Comparison of ENCODE assay signal across 24 cellular contexts in genomic region chr2:180115675-180116074, GRCh38.
"Had no signal": no experiment of that assay in that cellular context is flagged by ENCODE, and none has a peak within 500 bp of the region (broad histone marks: within the 10 kb centered on the region; RNA-seq: fewer than 3 reads in every experiment).

No MANE protein-coding gene starts in this region.

- H3K4me2 ChIP-seq: hepatocyte had no signal

- DNase-seq: activated T-cell treated with anti-CD3 and anti-CD28 coated beads, Interleukin-2, amount 50 U/mL, for 1 hour; aorta; glutamatergic neuron; immature natural killer cell; kidney glomerular epithelial cell; left lung; naive B cell; occipital lobe; small intestine; stimulated activated CD4-positive, alpha-beta T cell treated with anti-CD3 and anti-CD28 coated beads, Interleukin-2, amount 100 ng/mL, for 24 hours; stimulated activated naive CD8-positive, alpha-beta T cell treated with anti-CD3 and anti-CD28 coated beads, Interleukin-15, amount 100 ng/mL, for 72 hours; T1000; tibial artery had no signal

- FAIRE-seq: endometrium, frontal cortex, small intestine had no signal

- H3K27me3 Mint-ChIP-seq: naive B cell had no signal

- H3K79me2 ChIP-seq: hepatocyte had no signal

- H3K4me3 Mint-ChIP-seq: activated T-helper 17 cell treated with anti-CD3 and anti-CD28 coated beads, Interleukin-2, amount 50 U/mL, for 72 hours; immature natural killer cell; naive B cell; neural crest cell; stimulated activated effector memory CD8-positive, alpha-beta T cell treated with anti-CD3 and anti-CD28 coated beads, Interleukin-12 subunit alpha, Interleukin-12 subunit beta, amount 100 ng/mL, for 72 hours; stimulated activated naive CD8-positive, alpha-beta T cell treated with anti-CD3 and anti-CD28 coated beads, Interleukin-15, amount 100 ng/mL, for 72 hours; WTC11 had no signal

- H3K27me3 ChIP-seq: cardiac muscle cell, hepatocyte, left lung, tibial artery had no signal

- H3K4me1 ChIP-seq: left lung, tibial artery had no signal

- H3K4me1 Mint-ChIP-seq: activated T-helper 17 cell treated with anti-CD3 and anti-CD28 coated beads, Interleukin-2, amount 50 U/mL, for 72 hours; immature natural killer cell; naive B cell; neural crest cell; stimulated activated effector memory CD8-positive, alpha-beta T cell treated with anti-CD3 and anti-CD28 coated beads, Interleukin-12 subunit alpha, Interleukin-12 subunit beta, amount 100 ng/mL, for 72 hours; stimulated activated naive CD8-positive, alpha-beta T cell treated with anti-CD3 and anti-CD28 coated beads, Interleukin-15, amount 100 ng/mL, for 72 hours; WTC11 had no signal

- ATAC-seq: activated naive CD4-positive, alpha-beta T cell treated with anti-CD3 and anti-CD28 coated beads, Interleukin-2, amount 50 U/mL, for 72 hours; activated T-helper 17 cell treated with anti-CD3 and anti-CD28 coated beads, Interleukin-2, amount 50 U/mL, for 72 hours; left lung; sciatic nerve; stimulated activated effector memory CD8-positive, alpha-beta T cell treated with anti-CD3 and anti-CD28 coated beads, Interleukin-12 subunit alpha, Interleukin-12 subunit beta, amount 100 ng/mL, for 72 hours; stimulated activated naive CD8-positive, alpha-beta T cell treated with anti-CD3 and anti-CD28 coated beads, Interleukin-15, amount 100 ng/mL, for 72 hours; WTC11 had no signal

- H2AFZ ChIP-seq: hepatocyte had no signal

- H3K27ac Mint-ChIP-seq: activated naive CD4-positive, alpha-beta T cell treated with anti-CD3 and anti-CD28 coated beads, Interleukin-2, amount 50 U/mL, for 72 hours; activated T-helper 17 cell treated with anti-CD3 and anti-CD28 coated beads, Interleukin-2, amount 50 U/mL, for 72 hours; immature natural killer cell; naive B cell; stimulated activated effector memory CD8-positive, alpha-beta T cell treated with anti-CD3 and anti-CD28 coated beads, Interleukin-12 subunit alpha, Interleukin-12 subunit beta, amount 100 ng/mL, for 72 hours; stimulated activated naive CD8-positive, alpha-beta T cell treated with anti-CD3 and anti-CD28 coated beads, Interleukin-15, amount 100 ng/mL, for 72 hours; WTC11 had no signal

- H3K4me3 ChIP-seq: cardiac muscle cell, hepatocyte, left lung, lung, tibial artery had no signal

- H3K27ac ChIP-seq: cardiac muscle cell, hepatocyte, left lung, tibial artery had no signal

- H3K36me3 ChIP-seq: cardiac muscle cell, left lung, tibial artery had no signal

- H3K9me3 ChIP-seq: left lung, tibial artery had no signal

- H3K36me3 Mint-ChIP-seq: activated naive CD4-positive, alpha-beta T cell treated with anti-CD3 and anti-CD28 coated beads, Interleukin-2, amount 50 U/mL, for 72 hours; immature natural killer cell; naive B cell; stimulated activated effector memory CD8-positive, alpha-beta T cell treated with anti-CD3 and anti-CD28 coated beads, Interleukin-12 subunit alpha, Interleukin-12 subunit beta, amount 100 ng/mL, for 72 hours; WTC11 had no signal

- H3K9me3 Mint-ChIP-seq: activated naive CD4-positive, alpha-beta T cell treated with anti-CD3 and anti-CD28 coated beads, Interleukin-2, amount 50 U/mL, for 72 hours; activated T-helper 17 cell treated with anti-CD3 and anti-CD28 coated beads, Interleukin-2, amount 50 U/mL, for 72 hours; naive B cell; stimulated activated effector memory CD8-positive, alpha-beta T cell treated with anti-CD3 and anti-CD28 coated beads, Interleukin-12 subunit alpha, Interleukin-12 subunit beta, amount 100 ng/mL, for 72 hours; stimulated activated naive CD8-positive, alpha-beta T cell treated with anti-CD3 and anti-CD28 coated beads, Interleukin-15, amount 100 ng/mL, for 72 hours had no signal
